ENCODE assay signal across 10 cellular contexts in genomic region chr6:144377586-144377985, GRCh38.
A peak's percentile ranks its signal among the peaks of the same experiment; 100 is the strongest.
DNase-seq lines count a peak whose midpoint lies in the region; ATAC-seq and TF ChIP-seq lines count a peak whose summit lies in the region.
"Had no signal": no experiment of that assay in that cellular context is flagged by ENCODE, and none has a peak within 500 bp of the region (broad histone marks: within the 10 kb centered on the region; RNA-seq: fewer than 3 reads in every experiment).

No MANE protein-coding gene starts in this region.

- peak overlapping the region; percentile 42 for H3K4me3 ChIP-seq in GM23248
- no peak overlapping the region for H3K4me3 ChIP-seq in gastroesophageal sphincter
- H3K4me3 ChIP-seq: Peyer's patch had no signal

- in situ Hi-C loops in GM23248 (cut with MboI) = no loop called here

- 0 out of 2 replicates have a peak overlapping the region, but pooled peaks have one; percentile 12 for H2AFZ ChIP-seq in GM23248

- H3K27ac Mint-ChIP-seq in activated naive CD8-positive, alpha-beta T cell treated with anti-CD3 and anti-CD28 coated beads, Interleukin-2, amount 10 ng/mL, durations not matched to agents 7 days and 5 days = no peak overlapping the region
- no peak overlapping the region for H3K27ac Mint-ChIP-seq in stimulated activated effector memory CD8-positive, alpha-beta T cell treated with anti-CD3 and anti-CD28 coated beads, Interleukin-12 subunit alpha, Interleukin-12 subunit beta, amount 100 ng/mL, for 72 hours

- POLR2A ChIA-PET in activated naive CD8-positive, alpha-beta T cell treated with anti-CD3 and anti-CD28 coated beads, Interleukin-2, amount 10 ng/mL, durations not matched to agents 7 days and 5 days (lab: Charles Lee) = no interaction called here

- no peak for TF ChIP-seq POLR2A in gastroesophageal sphincter (IDR thresholded peaks at IDR 0.05)

- H3K9me3 ChIP-seq in GM23248 (ENCODE audit: low read depth) (no peaks in the 10 kb centered on the region), gastroesophageal sphincter (no peaks in the 10 kb centered on the region)
- H3K9me3 ChIP-seq: Peyer's patch had no signal

- H3K9me3 Mint-ChIP-seq in activated naive CD8-positive, alpha-beta T cell treated with anti-CD3 and anti-CD28 coated beads, Interleukin-2, amount 10 ng/mL, durations not matched to agents 7 days and 5 days = peaks cover 13% of the 10 kb centered on the region
- H3K9me3 Mint-ChIP-seq in stimulated activated effector memory CD8-positive, alpha-beta T cell treated with anti-CD3 and anti-CD28 coated beads, Interleukin-12 subunit alpha, Interleukin-12 subunit beta, amount 100 ng/mL, for 72 hours = peaks cover 9% of the 10 kb centered on the region

- no peaks in the 10 kb centered on the region for H3K27me3 ChIP-seq in GM23248 (replicated peaks; ENCODE audit: insufficient read depth)
- H3K27me3 ChIP-seq in gastroesophageal sphincter = no peaks in the 10 kb centered on the region
- H3K27me3 ChIP-seq: Peyer's patch had no signal

- H3K4me1 Mint-ChIP-seq in activated naive CD8-positive, alpha-beta T cell treated with anti-CD3 and anti-CD28 coated beads, Interleukin-2, amount 10 ng/mL, durations not matched to agents 7 days and 5 days = peaks cover 25% of the 10 kb centered on the region
- peaks cover 54% of the 10 kb centered on the region for H3K4me1 Mint-ChIP-seq in stimulated activated effector memory CD8-positive, alpha-beta T cell treated with anti-CD3 and anti-CD28 coated beads, Interleukin-12 subunit alpha, Interleukin-12 subunit beta, amount 100 ng/mL, for 72 hours

- TF ChIP-seq CTCF in gastroesophageal sphincter (IDR thresholded peaks at IDR 0.05) = no peak

- H3K4me2 ChIP-seq in GM23248 (ENCODE audit: unreplicated experiment) = peak overlapping the region; percentile 64

- no peaks in the 10 kb centered on the region for H3K9me2 ChIP-seq in GM23248 (ENCODE audit: insufficient read depth)

- DNase-seq in GM23248 (peak; percentile 80), NOMO-1 treated with dmso at 0.1 percent for 144 hours (lab: John Stamatoyannopoulos, UW; ENCODE audit: unreplicated experiment) (no peak), islet precursor cell (no peak)
- DNase-seq in activated naive CD8-positive, alpha-beta T cell treated with anti-CD3 and anti-CD28 coated beads, Interleukin-2, amount 10 ng/mL, durations not matched to agents 7 days and 5 days = no peak
- no peak for DNase-seq in stimulated activated effector memory CD8-positive, alpha-beta T cell treated with anti-CD3 and anti-CD28 coated beads, Interleukin-12 subunit alpha, Interleukin-12 subunit beta, amount 100 ng/mL, for 72 hours (ENCODE audit: low spot score in 2 of 2)
- DNase-seq: activated CD8-positive, alpha-beta memory T cell treated with anti-CD3 and anti-CD28 coated beads for 24 hours; NCI-H1105; Peyer's patch had no signal

- peaks cover 44% of the 10 kb centered on the region for H3K36me3 Mint-ChIP-seq in activated naive CD8-positive, alpha-beta T cell treated with anti-CD3 and anti-CD28 coated beads, Interleukin-2, amount 10 ng/mL, durations not matched to agents 7 days and 5 days
- H3K36me3 Mint-ChIP-seq in stimulated activated effector memory CD8-positive, alpha-beta T cell treated with anti-CD3 and anti-CD28 coated beads, Interleukin-12 subunit alpha, Interleukin-12 subunit beta, amount 100 ng/mL, for 72 hours = no peaks in the 10 kb centered on the region

- H3K4me1 ChIP-seq in GM23248 (ENCODE audit: insufficient read depth) = peaks cover 33% of the 10 kb centered on the region
- peaks cover 0 to 28% (median 5%) of the 10 kb centered on the region in 3 donors for H3K4me1 ChIP-seq in gastroesophageal sphincter

- WGBS in GM23248 (ENCODE audit: low coverage in 1 of 2, low lambda C conversion rate in 2 of 2, missing lambda C conversion rate in 2 of 2), 2 experiments = 0 to 5% methylated on average over 2 of the region's 2 CpGs
- WGBS in gastroesophageal sphincter (ENCODE audit: low coverage in 1 of 2), 2 donors = 8 to 13% methylated on average over 2 of the region's 2 CpGs

- H3K27ac ChIP-seq in GM23248 (peak overlapping the region; percentile 83), gastroesophageal sphincter (peak overlapping the region in 3 of 4 donors; percentile 26 to 40 (median 35))

- H3K79me2 ChIP-seq in GM23248 (ENCODE audit: insufficient read depth) = peaks cover 96% of the 10 kb centered on the region

- H3K4me3 Mint-ChIP-seq in activated naive CD8-positive, alpha-beta T cell treated with anti-CD3 and anti-CD28 coated beads, Interleukin-2, amount 10 ng/mL, durations not matched to agents 7 days and 5 days = no peak overlapping the region
- H3K4me3 Mint-ChIP-seq in stimulated activated effector memory CD8-positive, alpha-beta T cell treated with anti-CD3 and anti-CD28 coated beads, Interleukin-12 subunit alpha, Interleukin-12 subunit beta, amount 100 ng/mL, for 72 hours = no peak overlapping the region

- H4K20me1 ChIP-seq in GM23248 (ENCODE audit: insufficient read depth) = no peaks in the 10 kb centered on the region

- H3K9ac ChIP-seq in GM23248 = peak overlapping the region; percentile 67

- H3K36me3 ChIP-seq in GM23248 (ENCODE audit: low read depth) (no peaks in the 10 kb centered on the region), gastroesophageal sphincter (no peaks in the 10 kb centered on the region)
- H3K36me3 ChIP-seq: Peyer's patch had no signal

- peaks cover 30% of the 10 kb centered on the region for H3F3A ChIP-seq in GM23248 (ENCODE audit: insufficient read depth)

- peak; percentile 73 for ATAC-seq in activated naive CD8-positive, alpha-beta T cell treated with anti-CD3 and anti-CD28 coated beads, Interleukin-2, amount 10 ng/mL, durations not matched to agents 7 days and 5 days (ENCODE audit: low read depth)
- ATAC-seq in gastroesophageal sphincter = peak; percentile 43
- ATAC-seq in stimulated activated effector memory CD8-positive, alpha-beta T cell treated with anti-CD3 and anti-CD28 coated beads, Interleukin-12 subunit alpha, Interleukin-12 subunit beta, amount 100 ng/mL, for 72 hours = peak; percentile 60
- ATAC-seq in HG03354 (IDR thresholded peaks at IDR 0.05; ENCODE audit: poor library complexity, severe bottlenecking, unreplicated experiment) = no peak

- TF ChIP-seq EP300 in gastroesophageal sphincter (IDR thresholded peaks at IDR 0.05) = no peak

- no peaks in the 10 kb centered on the region for H3K27me3 Mint-ChIP-seq in activated naive CD8-positive, alpha-beta T cell treated with anti-CD3 and anti-CD28 coated beads, Interleukin-2, amount 10 ng/mL, durations not matched to agents 7 days and 5 days
